ENCODE assay signal across 14 cellular contexts in genomic region chr11:2761131-2762030, GRCh38.
DNase-seq lines count a peak whose midpoint lies in the region; ATAC-seq and TF ChIP-seq lines count a peak whose summit lies in the region.
"Had no signal": no experiment of that assay in that cellular context is flagged by ENCODE, and none has a peak within 500 bp of the region (broad histone marks: within the 10 kb centered on the region; RNA-seq: fewer than 3 reads in every experiment).

No MANE protein-coding gene starts in this region.

- TF ChIP-seq POLR2A in breast epithelium (IDR thresholded peaks at IDR 0.05) (no peak), esophagus muscularis mucosa (IDR thresholded peaks at IDR 0.05; ENCODE audit: low read depth) (no peak)

- DNase-seq in breast epithelium (ENCODE audit: low spot score in 2 of 2) (peak; percentile 16 to 47), MCF 10A (ENCODE audit: unreplicated experiment) (no peak), esophagus muscularis mucosa (ENCODE audit: extremely low spot score) (peak; percentile 84), mucosa of gallbladder (ENCODE audit: low spot score) (peak; percentile 20), aorta (peak; percentile 37 to 62), dermis blood vessel endothelial cell (no peak), HEK293T (ENCODE audit: extremely low spot score) (no peak)
- DNase-seq: IMR-90; left cardiac atrium; NCI-H1048; NCI-H2171 treated with DMSO at 0.1 percent for 48 hours; stimulated activated CD4-positive, alpha-beta T cell treated with anti-CD3 and anti-CD28 coated beads, Interleukin-15, amount 100 ng/mL, for 24 hours had no signal

- H3K4me1 Mint-ChIP-seq in MCF 10A (ENCODE audit: insufficient read depth, unreplicated experiment) = no peaks in the 10 kb centered on the region

- CTCF ChIA-PET in MCF 10A (lab: Yijun Ruan, JAX) (interaction anchor here (0.6 kb wide), 1 partner anchor 8 kb away, joined by 3 read pairs; no protein-coding TSS in a partner anchor), HEK293T (lab: Yijun Ruan, JAX) (interaction anchor here (0.6 kb wide), 1 partner anchor 168 kb away, joined by 3 read pairs; no protein-coding TSS in a partner anchor)

- peaks cover 12% of the 10 kb centered on the region for H3K27me3 Mint-ChIP-seq in MCF 10A (ENCODE audit: insufficient read depth, unreplicated experiment)

- no peaks in the 10 kb centered on the region for H3K36me3 Mint-ChIP-seq in MCF 10A (ENCODE audit: insufficient read depth, unreplicated experiment)

- H3K9me3 Mint-ChIP-seq in MCF 10A (ENCODE audit: unreplicated experiment) = peaks cover 19% of the 10 kb centered on the region

- 95% methylated on average over 33 of the region's 33 CpGs for WGBS in esophagus muscularis mucosa
- WGBS in aorta, 2 donors = 96 to 97% methylated on average over 33 of the region's 33 CpGs

- H3K27me3 ChIP-seq in breast epithelium (no peaks in the 10 kb centered on the region), esophagus muscularis mucosa (no peaks in the 10 kb centered on the region), aorta (ENCODE audit: control insufficient read depth in 1 of 2, insufficient read depth in 2 of 2, low read length in 1 of 2) (no peaks in the 10 kb centered on the region)
- H3K27me3 ChIP-seq: heart right ventricle had no signal

- H3K9me3 ChIP-seq in breast epithelium (no peaks in the 10 kb centered on the region), esophagus muscularis mucosa (peaks cover 0 to 3% (median 0%) of the 10 kb centered on the region in 4 donors), aorta (ENCODE audit: control insufficient read depth, low read length) (no peaks in the 10 kb centered on the region)

- H3K4me1 ChIP-seq in breast epithelium = no peaks in the 10 kb centered on the region
- no peaks in the 10 kb centered on the region for H3K4me1 ChIP-seq in esophagus muscularis mucosa
- no peaks in the 10 kb centered on the region for H3K4me1 ChIP-seq in aorta (ENCODE audit: control insufficient read depth in 1 of 2, insufficient read depth in 2 of 2, low read length in 2 of 2)

- no peak for TF ChIP-seq CTCF in breast epithelium (IDR thresholded peaks at IDR 0.05)
- TF ChIP-seq CTCF in MCF 10A (IDR thresholded peaks at IDR 0.05; ENCODE audit: unreplicated experiment) = no peak
- no peak for TF ChIP-seq CTCF in esophagus muscularis mucosa (IDR thresholded peaks at IDR 0.05)

- BruUV-seq in MCF 10A (replicated peaks; lab: Mats Ljungman, UMichigan) = no TSS peak

- intact Hi-C loops in breast epithelium (cut with DNase I; ENCODE audit: low total_unique reads) = no loop called here
- intact Hi-C loops in MCF 10A (cut with micrococcal nuclease) = no loop called here
- intact Hi-C loops in esophagus muscularis mucosa (cut with DNase I) = no loop called here
- intact Hi-C loops in aorta (cut with DNase I) = no loop called here

- H3K27ac Mint-ChIP-seq in MCF 10A (ENCODE audit: low read depth, unreplicated experiment) = no peak overlapping the region

- H3K4me3 Mint-ChIP-seq in MCF 10A (ENCODE audit: unreplicated experiment) = no peak overlapping the region

- ATAC-seq in aorta (ENCODE audit: low FRiP score) (no peak), HG02852 (IDR thresholded peaks at IDR 0.05; ENCODE audit: unreplicated experiment) (no peak)

- H3K4me3 ChIP-seq in breast epithelium (no peak overlapping the region), esophagus muscularis mucosa (no peak overlapping the region), aorta (ENCODE audit: low read length in 2 of 2) (no peak overlapping the region)
- H3K4me3 ChIP-seq: heart right ventricle had no signal

- no peak for TF ChIP-seq EP300 in esophagus muscularis mucosa (IDR thresholded peaks at IDR 0.05)

- POLR2A ChIA-PET in MCF 10A (lab: Yijun Ruan, JAX) = no interaction called here
- POLR2A ChIA-PET in HEK293T (lab: Yijun Ruan, JAX) = no interaction called here

- H3K36me3 ChIP-seq in breast epithelium = no peaks in the 10 kb centered on the region
- H3K36me3 ChIP-seq in esophagus muscularis mucosa = no peaks in the 10 kb centered on the region
- no peaks in the 10 kb centered on the region for H3K36me3 ChIP-seq in aorta (ENCODE audit: control insufficient read depth in 1 of 2, insufficient read depth in 2 of 2, low read length in 1 of 2)
- H3K36me3 ChIP-seq: heart right ventricle had no signal

- H3K27ac ChIP-seq in breast epithelium = no peak overlapping the region
- no peak overlapping the region for H3K27ac ChIP-seq in esophagus muscularis mucosa (replicated peaks in 1 of 4)
- no peak overlapping the region for H3K27ac ChIP-seq in aorta (ENCODE audit: low read depth in 1 of 2, low read length in 2 of 2)
- H3K27ac ChIP-seq: heart right ventricle had no signal

TF ChIP-seq in HEK293T, 16 proteins besides CTCF, POLR2A, EP300 and RAD21:
- TF ChIP-seq ZNF384 (IDR thresholded peaks at IDR 0.05) (no peak), ARNT (IDR thresholded peaks at IDR 0.05) (no peak), L3MBTL2 (conservative IDR thresholded peaks at IDR 0.05) (no peak), BHLHE40 (IDR thresholded peaks at IDR 0.05; ENCODE audit: borderline replicate concordance) (no peak), LEF1 (IDR thresholded peaks at IDR 0.05; ENCODE audit: borderline replicate concordance) (no peak), SP1 (IDR thresholded peaks at IDR 0.05) (no peak), SUZ12 (IDR thresholded peaks at IDR 0.05) (no peak), FOXK2 (IDR thresholded peaks at IDR 0.05) (no peak), NFRKB (IDR thresholded peaks at IDR 0.05) (no peak), FOXA1 (IDR thresholded peaks at IDR 0.05) (no peak), FOXM1 (IDR thresholded peaks at IDR 0.05; ENCODE audit: borderline replicate concordance) (no peak), TARDBP (IDR thresholded peaks at IDR 0.05) (no peak), ELF4 (IDR thresholded peaks at IDR 0.05) (no peak), CTBP1 (IDR thresholded peaks at IDR 0.05; ENCODE audit: borderline replicate concordance) (no peak)

Comparison
In these comparisons a context has a peak if more than half of its experiments do, and no peak if none do; other contexts are left out.
1. DNase-seq: peak in breast epithelium (2 of 2), esophagus muscularis mucosa (single experiment), mucosa of gallbladder (single experiment) and aorta (2 of 2); none in MCF 10A (single experiment), dermis blood vessel endothelial cell (single experiment) and HEK293T (single experiment).